10 cellular contexts compared by ENCODE assay signal in the genomic region with DNA sequence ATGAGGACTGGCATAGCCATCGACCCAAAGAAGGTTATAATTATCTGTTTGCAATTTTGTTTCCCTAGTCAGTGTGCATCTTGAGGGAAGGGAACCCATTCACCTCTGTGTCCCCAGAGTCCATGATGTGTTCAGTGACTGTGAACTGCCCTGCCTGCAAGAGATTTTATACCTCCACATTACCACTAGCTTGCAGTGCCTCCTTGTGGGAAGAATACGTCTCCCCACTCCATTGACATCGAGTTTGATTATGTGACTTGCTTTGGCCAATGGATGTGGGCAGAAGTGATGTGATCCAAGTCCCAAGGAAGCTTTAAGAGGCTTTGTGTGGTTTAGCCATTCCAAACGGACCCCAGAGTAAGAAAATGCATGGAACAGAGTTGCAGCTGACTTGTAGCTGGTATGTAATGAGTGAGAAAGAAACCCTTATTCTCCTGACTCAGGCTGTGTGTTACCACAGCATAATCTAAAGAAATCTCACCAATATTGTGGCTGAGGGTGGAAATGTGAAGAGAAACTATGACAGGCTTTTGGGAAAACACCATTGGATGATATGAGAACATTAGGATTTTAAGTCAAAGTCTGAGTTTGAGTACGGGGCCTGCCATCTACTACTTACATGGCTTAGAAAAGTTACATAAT. TPM values are rescaled to one million over a fixed set of nuclear protein-coding genes. Genes with fewer than 3 reads are reported as not detected.
DNase-seq lines count a peak whose midpoint lies in the region; ATAC-seq, FAIRE-seq and TF ChIP-seq lines count a peak whose summit lies in the region.
"Had no signal": no experiment of that assay in that cellular context is flagged by ENCODE, and none has a peak within 500 bp of the region (broad histone marks: within the 10 kb centered on the region; RNA-seq: fewer than 3 reads in every experiment).

No MANE protein-coding gene starts in this region.

- H3K27ac ChIP-seq in HCT116 (ENCODE audit: low read depth, low read length): no peak overlapping the region

- no TSS peak for BruUV-seq in HCT116 (replicated peaks; lab: Mats Ljungman, UMichigan)

- no peak overlapping the region for H3K4me3 ChIP-seq in HCT116 (replicated peaks in 1 of 2; ENCODE audit: low read depth in 1 of 2, low read length in 2 of 2)

- TF ChIP-seq CTCF in HCT116 (IDR thresholded peaks at IDR 0.05 in 2 of 3, conservative IDR thresholded peaks at IDR 0.05 in 1 of 3; ENCODE audit: borderline replicate concordance in 1 of 3, insufficient read depth in 1 of 3, low read depth in 2 of 3, low read length in 2 of 3) (peak in 2 of 3 experiments; percentile 37 to 44; a peak in 3 of 6 replicates), GM20000 (IDR thresholded peaks at IDR 0.05; ENCODE audit: extremely low read depth, missing control alignments) (no peak)

- peak; percentile 43 for TF ChIP-seq RAD21 in HCT116 (IDR thresholded peaks at IDR 0.05; ENCODE audit: low read depth)

- POLR2A ChIA-PET in HCT116 (lab: Charles Lee): interaction anchor here (0.6 kb wide), 1 partner anchor 8 kb away, joined by 6 read pairs; no protein-coding TSS in a partner anchor

- H4K20me1 ChIP-seq in HCT116 (ENCODE audit: insufficient read depth): no peaks in the 10 kb centered on the region

- RAD21 ChIA-PET in HCT116 (lab: Charles Lee; ENCODE audit: low non-redundant PET in 1 of 2, low total read pairs in 2 of 2, uncharacterized antibody in 2 of 2, unreplicated experiment in 2 of 2): interaction anchor here in 1 of 2 experiments (0.5 kb wide), 1 partner anchor 11 kb away, joined by 3 read pairs; no protein-coding TSS in a partner anchor

- H3K9me3 ChIP-seq in HCT116 (ENCODE audit: control insufficient read depth in 1 of 2, insufficient read depth in 1 of 2, low read depth in 1 of 2, low read length in 2 of 2): no peaks in the 10 kb centered on the region

- FAIRE-seq in TTC549 (lab: Jason Lieb, UNC): peak; percentile 13
- FAIRE-seq: islet of Langerhans had no signal

- DNase-seq in DMS 273 (lab: John Stamatoyannopoulos, UW; ENCODE audit: unreplicated experiment) (peak; percentile 64), HCT116 (ENCODE audit: low read depth, low spot score) (no peak), iPS DF 19.7 (ENCODE audit: low read depth, low spot score) (peak; percentile 38), NCI-H1694 treated with DMSO at 0.1 percent for 48 hours (lab: John Stamatoyannopoulos, UW) (no peak), GM20000 (ENCODE audit: low spot score) (no peak), retina (no peak), NOMO-1 (lab: John Stamatoyannopoulos, UW; ENCODE audit: unreplicated experiment in 2 of 2) (no peak)
- DNase-seq: NCI-H1436 treated with DMSO at 0.1 percent for 48 hours had no signal

- H3K4me1 ChIP-seq in HCT116 (ENCODE audit: control insufficient read depth in 1 of 2, insufficient read depth in 2 of 2, low read length in 2 of 2): peaks cover 0 to 10% of the 10 kb centered on the region in 2 experiments; a peak in 1 of 4 replicates

- 0 out of 4 replicates have a peak, but pooled peaks cover 0 to 3% of the 10 kb centered on the region in 2 experiments for H3K36me3 ChIP-seq in HCT116 (ENCODE audit: control insufficient read depth in 1 of 2, insufficient read depth in 2 of 2, low read length in 2 of 2)

- intact Hi-C loops in HCT116 (cut with micrococcal nuclease): no loop called here

- no peaks in the 10 kb centered on the region for H3K9me2 ChIP-seq in HCT116 (ENCODE audit: insufficient read depth)

- no peaks in the 10 kb centered on the region for H3K27me3 ChIP-seq in HCT116 (ENCODE audit: insufficient read depth, low read length)

- no peak overlapping the region for H3K9ac ChIP-seq in HCT116 (ENCODE audit: low read length)

- no peak for TF ChIP-seq POLR2A in HCT116 (IDR thresholded peaks at IDR 0.05; ENCODE audit: borderline replicate concordance, extremely low read depth, insufficient read depth, insufficient read length)

- CTCF ChIA-PET in HCT116 (lab: Charles Lee): interaction anchor here (1.8 kb wide), 1 partner anchor 29 kb away, joined by 8 read pairs; no protein-coding TSS in a partner anchor

- peak; percentile 79 for ATAC-seq in HCT116

- no peak overlapping the region for H2AFZ ChIP-seq in HCT116 (ENCODE audit: low read depth, low read length, poor library complexity, severe bottlenecking)

- H3K79me2 ChIP-seq in HCT116 (ENCODE audit: insufficient read depth, low read length): no peaks in the 10 kb centered on the region

- no peak overlapping the region for H3K4me2 ChIP-seq in HCT116 (ENCODE audit: low read length)

TF ChIP-seq in HCT116, 20 proteins besides CTCF, POLR2A, EP300 and RAD21:
- TF ChIP-seq EZH2 (IDR thresholded peaks at IDR 0.05) (no peak), YY1 (IDR thresholded peaks at IDR 0.05; ENCODE audit: extremely low read depth, insufficient replicate concordance, low read depth, low read length) (no peak), SIN3A (IDR thresholded peaks at IDR 0.05; ENCODE audit: low read depth) (no peak), ZBTB33 (IDR thresholded peaks at IDR 0.05; ENCODE audit: extremely low read depth, insufficient replicate concordance, low read length) (no peak), FOSL1 (IDR thresholded peaks at IDR 0.05; ENCODE audit: low read depth) (no peak)
- TF ChIP-seq, protein P1, sequence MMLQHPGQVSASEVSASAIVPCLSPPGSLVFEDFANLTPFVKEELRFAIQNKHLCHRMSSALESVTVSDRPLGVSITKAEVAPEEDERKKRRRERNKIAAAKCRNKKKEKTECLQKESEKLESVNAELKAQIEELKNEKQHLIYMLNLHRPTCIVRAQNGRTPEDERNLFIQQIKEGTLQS (IDR thresholded peaks at IDR 0.05): no peak
- TF ChIP-seq, protein P2, sequence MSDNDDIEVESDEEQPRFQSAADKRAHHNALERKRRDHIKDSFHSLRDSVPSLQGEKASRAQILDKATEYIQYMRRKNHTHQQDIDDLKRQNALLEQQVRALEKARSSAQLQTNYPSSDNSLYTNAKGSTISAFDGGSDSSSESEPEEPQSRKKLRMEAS (IDR thresholded peaks at IDR 0.05): no peak
- TF ChIP-seq, protein P3, sequence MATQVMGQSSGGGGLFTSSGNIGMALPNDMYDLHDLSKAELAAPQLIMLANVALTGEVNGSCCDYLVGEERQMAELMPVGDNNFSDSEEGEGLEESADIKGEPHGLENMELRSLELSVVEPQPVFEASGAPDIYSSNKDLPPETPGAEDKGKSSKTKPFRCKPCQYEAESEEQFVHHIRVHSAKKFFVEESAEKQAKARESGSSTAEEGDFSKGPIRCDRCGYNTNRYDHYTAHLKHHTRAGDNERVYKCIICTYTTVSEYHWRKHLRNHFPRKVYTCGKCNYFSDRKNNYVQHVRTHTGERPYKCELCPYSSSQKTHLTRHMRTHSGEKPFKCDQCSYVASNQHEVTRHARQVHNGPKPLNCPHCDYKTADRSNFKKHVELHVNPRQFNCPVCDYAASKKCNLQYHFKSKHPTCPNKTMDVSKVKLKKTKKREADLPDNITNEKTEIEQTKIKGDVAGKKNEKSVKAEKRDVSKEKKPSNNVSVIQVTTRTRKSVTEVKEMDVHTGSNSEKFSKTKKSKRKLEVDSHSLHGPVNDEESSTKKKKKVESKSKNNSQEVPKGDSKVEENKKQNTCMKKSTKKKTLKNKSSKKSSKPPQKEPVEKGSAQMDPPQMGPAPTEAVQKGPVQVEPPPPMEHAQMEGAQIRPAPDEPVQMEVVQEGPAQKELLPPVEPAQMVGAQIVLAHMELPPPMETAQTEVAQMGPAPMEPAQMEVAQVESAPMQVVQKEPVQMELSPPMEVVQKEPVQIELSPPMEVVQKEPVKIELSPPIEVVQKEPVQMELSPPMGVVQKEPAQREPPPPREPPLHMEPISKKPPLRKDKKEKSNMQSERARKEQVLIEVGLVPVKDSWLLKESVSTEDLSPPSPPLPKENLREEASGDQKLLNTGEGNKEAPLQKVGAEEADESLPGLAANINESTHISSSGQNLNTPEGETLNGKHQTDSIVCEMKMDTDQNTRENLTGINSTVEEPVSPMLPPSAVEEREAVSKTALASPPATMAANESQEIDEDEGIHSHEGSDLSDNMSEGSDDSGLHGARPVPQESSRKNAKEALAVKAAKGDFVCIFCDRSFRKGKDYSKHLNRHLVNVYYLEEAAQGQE (IDR thresholded peaks at IDR 0.05; ENCODE audit: low read depth): no peak

RNA-seq across cellular contexts. Expression of gene NRDC, which starts 47.8 kb away (rescaled TPM):
- total RNA-seq in HCT116 (2021; ENCODE audit: unreplicated experiment): 182 TPM
- 145 and 176 TPM in 2 replicates for polyA plus RNA-seq in HCT116 (2012)

Comparison
In these comparisons a context has a peak if more than half of its experiments do, and no peak if none do; other contexts are left out.
1. DNase-seq: peak in DMS 273 (single experiment) and iPS DF 19.7 (single experiment); none in HCT116 (single experiment), NCI-H1694 treated with DMSO at 0.1 percent for 48 hours (single experiment), GM20000 (single experiment), retina (single experiment) and NOMO-1 (0 of 2).